Comparison of ENCODE assay signal across 8 cellular contexts in the genomic region with DNA sequence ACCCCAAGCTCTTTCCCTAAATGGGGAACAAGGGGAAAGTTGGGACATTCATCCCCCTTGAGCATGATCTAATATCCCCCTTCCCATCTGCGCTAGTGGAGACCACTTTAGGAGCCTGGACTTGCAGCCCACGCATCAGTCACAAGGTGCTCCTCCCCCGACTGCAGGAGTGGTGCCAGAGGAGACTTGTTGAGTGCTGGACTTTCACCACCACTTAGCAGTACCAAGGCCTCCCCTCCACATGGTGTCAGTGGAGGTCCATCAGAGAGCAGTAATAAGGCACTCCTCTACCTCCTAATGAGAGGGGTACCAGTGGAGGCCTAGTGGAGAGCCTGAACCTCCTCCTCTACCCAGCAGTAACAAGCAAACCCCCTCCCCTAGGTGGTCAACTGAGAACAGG. TPM values are rescaled to one million over a fixed set of nuclear protein-coding genes. Genes with fewer than 3 reads are reported as not detected.
DNase-seq lines count a peak whose midpoint lies in the region; ATAC-seq, FAIRE-seq and TF ChIP-seq lines count a peak whose summit lies in the region.

No MANE protein-coding gene starts in this region.

- no peak overlapping the region for H3K27ac ChIP-seq in Peyer's patch

- H3K36me3 ChIP-seq in Peyer's patch = no peaks in the 10 kb centered on the region

- TF ChIP-seq CTCF in HFF-Myc (IDR thresholded peaks at IDR 0.05; ENCODE audit: low read depth, low read length, missing control alignments) (peak; percentile 28), Peyer's patch (IDR thresholded peaks at IDR 0.05) (peak in 4 of 6 experiments; percentile 11 to 25 (median 22)), fibroblast of mammary gland (conservative IDR thresholded peaks at IDR 0.05; ENCODE audit: control insufficient read depth, insufficient read depth, low read depth, low read length) (peak; percentile 13)

- H3K4me3 ChIP-seq in HFF-Myc (replicated peaks; ENCODE audit: low read depth, low read length) (no peak overlapping the region), Peyer's patch (no peak overlapping the region), fibroblast of mammary gland (ENCODE audit: control insufficient read depth, low read depth, low read length) (no peak overlapping the region)

- no peaks in the 10 kb centered on the region for H3K9me3 ChIP-seq in Peyer's patch

- H3K4me1 ChIP-seq in Peyer's patch = no peaks in the 10 kb centered on the region

- FAIRE-seq in GM12892 (lab: Jason Lieb, UNC) = peak; percentile 88

- H3K27me3 ChIP-seq in Peyer's patch = no peaks in the 10 kb centered on the region

- peak; percentile 6 for DNase-seq in GM12892 (ENCODE audit: insufficient read length)
- no peak for DNase-seq in HFF-Myc (ENCODE audit: extremely low read depth, low read depth)
- no peak for DNase-seq in Peyer's patch
- DNase-seq in fibroblast of mammary gland (ENCODE audit: low read depth) = peak; percentile 27
- DNase-seq in SK-N-DZ (ENCODE audit: low spot score) = no peak
- DNase-seq in kidney glomerular epithelial cell (lab: John Stamatoyannopoulos, UW) = no peak
- no peak for DNase-seq in effector CD4-positive, alpha-beta T cell

- TF ChIP-seq POLR2A in GM12892 (IDR thresholded peaks at IDR 0.05; ENCODE audit: low read depth, low read length) = no peak
- TF ChIP-seq POLR2A in Peyer's patch (IDR thresholded peaks at IDR 0.05) = no peak

- ATAC-seq in HG02884 (IDR thresholded peaks at IDR 0.05; ENCODE audit: unreplicated experiment) = no peak

RNA-seq across cellular contexts. Expression of gene CAB39L, which starts 22.5 kb away (rescaled TPM):
- 2.7 TPM for polyA plus RNA-seq in GM12892 (2012; ENCODE audit: missing spikeins)
- total RNA-seq in Peyer's patch = 10 to 100 TPM in 2 of 4 donors, 1 to 10 TPM in 2; 8.3 to 28.9 (median 11.6) TPM
- 5.3 and 6.4 TPM in 2 replicates for polyA plus RNA-seq in SK-N-DZ (2014; cell fraction: cytosol; rRNA removed)
- 2.5 and 7.1 TPM in 2 replicates for polyA plus RNA-seq in SK-N-DZ (2014; cell fraction: nucleus; rRNA removed)

RNA-seq across cellular contexts. Expression of gene SETDB2, which starts 22.7 kb away (rescaled TPM):
- 7.3 TPM for polyA plus RNA-seq in GM12892 (2012; ENCODE audit: missing spikeins)
- total RNA-seq in Peyer's patch = 10 to 100 TPM in 1 of 4 donors, 1 to 10 TPM in 3; 5.4 to 20.6 (median 8.9) TPM
- 3.7 and 4.2 TPM in 2 replicates for polyA plus RNA-seq in SK-N-DZ (2014; cell fraction: cytosol; rRNA removed)
- 7.4 and 7.6 TPM in 2 replicates for polyA plus RNA-seq in SK-N-DZ (2014; cell fraction: nucleus; rRNA removed)

Comparison
In these comparisons a context has a peak if more than half of its experiments do, and no peak if none do; other contexts are left out.
1. DNase-seq: peak in GM12892 (single experiment) and fibroblast of mammary gland (single experiment); none in HFF-Myc (single experiment), Peyer's patch (0 of 3), SK-N-DZ (single experiment), kidney glomerular epithelial cell (single experiment) and effector CD4-positive, alpha-beta T cell (single experiment).
2. Peak in every context shown above with its lines, with median percentiles within 50 percentile points of each other: CTCF ChIP-seq.